Comparison of ENCODE assay signal across 22 cellular contexts in genomic region chr11:82908311-82908710, GRCh38.
A peak's percentile ranks its signal among the peaks of the same experiment; 100 is the strongest.
DNase-seq lines count a peak whose midpoint lies in the region; ATAC-seq, FAIRE-seq and TF ChIP-seq lines count a peak whose summit lies in the region.
"Had no signal": no experiment of that assay in that cellular context is flagged by ENCODE, and none has a peak within 500 bp of the region (broad histone marks: within the 10 kb centered on the region; RNA-seq: fewer than 3 reads in every experiment).

No MANE protein-coding gene starts in this region.

- H3K9me3 Mint-ChIP-seq in stimulated activated memory B cell treated with anti-CD40 and anti-IgM and Interleukin-4, amounts not matched to agents 10 μg/mL and 1 μg/mL and 100 μg/mL, for 72 hours, result peaks cover 8% of the 10 kb centered on the region
- peaks cover 12% of the 10 kb centered on the region for H3K9me3 Mint-ChIP-seq in T-helper 2 cell treated with Interferon-gamma antibody and Interleukin-4, amounts not matched to agents 5 μg/mL and 100 μg/mL, for 36 hours
- H3K9me3 Mint-ChIP-seq: central memory CD8-positive, alpha-beta T cell had no signal

- DNase-seq in H54 (ENCODE audit: insufficient read length, low spot score), result no peak
- no peak for DNase-seq in SK-N-MC (ENCODE audit: low read depth, low spot score)
- no peak for DNase-seq in NCI-H1048 (lab: John Stamatoyannopoulos, UW)
- DNase-seq in T-helper 2 cell treated with Interferon-gamma antibody and Interleukin-4, amounts not matched to agents 5 μg/mL and 100 μg/mL, for 36 hours (ENCODE audit: low spot score), result no peak
- no peak for DNase-seq in KBM-7
- DNase-seq: activated T-cell treated with anti-CD3 and anti-CD28 coated beads, Interleukin-2, amount 50 U/mL, for 72 hours; aorta; COR-L47; DND-41; erythroblast; gastrocnemius medialis; mesendoderm; NCI-H1694 treated with DMSO at 0.1 percent for 48 hours; PC-3; SJCRH30; stimulated activated naive CD4-positive, alpha-beta T cell treated with Interleukin-2 at 50 U/mL for 16 hours; upper lobe of right lung had no signal

- in situ Hi-C loops in KBM-7 (cut with MboI; ENCODE audit: low pct_unique_long_range_greater_than_20kb, low sequenced_read_pairs), result no loop called here

- H3K4me1 Mint-ChIP-seq in stimulated activated memory B cell treated with anti-CD40 and anti-IgM and Interleukin-4, amounts not matched to agents 10 μg/mL and 1 μg/mL and 100 μg/mL, for 72 hours, result peaks cover 25% of the 10 kb centered on the region
- H3K4me1 Mint-ChIP-seq in T-helper 2 cell treated with Interferon-gamma antibody and Interleukin-4, amounts not matched to agents 5 μg/mL and 100 μg/mL, for 36 hours (ENCODE audit: low read depth), result peaks cover 32% of the 10 kb centered on the region
- H3K4me1 Mint-ChIP-seq: central memory CD8-positive, alpha-beta T cell had no signal

- no peak overlapping the region for H3K4me3 Mint-ChIP-seq in stimulated activated memory B cell treated with anti-CD40 and anti-IgM and Interleukin-4, amounts not matched to agents 10 μg/mL and 1 μg/mL and 100 μg/mL, for 72 hours
- no peak overlapping the region for H3K4me3 Mint-ChIP-seq in T-helper 2 cell treated with Interferon-gamma antibody and Interleukin-4, amounts not matched to agents 5 μg/mL and 100 μg/mL, for 36 hours
- H3K4me3 Mint-ChIP-seq: activated naive CD4-positive, alpha-beta T cell treated with anti-CD3 and anti-CD28 coated beads, Interleukin-2, amount 50 U/mL, for 24 hours; activated T-cell treated with anti-CD3 and anti-CD28 coated beads, Interleukin-2, amount 50 U/mL, for 72 hours; central memory CD8-positive, alpha-beta T cell had no signal

- H3K4me3 ChIP-seq in SK-N-MC (no peak overlapping the region), iPS-18a (ENCODE audit: low read length) (peak overlapping the region; percentile 7)
- H3K4me3 ChIP-seq: gastrocnemius medialis, prostate gland, SJCRH30, upper lobe of right lung had no signal

- peaks cover 20% of the 10 kb centered on the region for H3K4me1 ChIP-seq in iPS-18a (ENCODE audit: control insufficient read depth, low read depth, low read length)
- H3K4me1 ChIP-seq: gastrocnemius medialis, prostate gland, SJCRH30 had no signal

- no peaks in the 10 kb centered on the region for H3K27me3 Mint-ChIP-seq in stimulated activated memory B cell treated with anti-CD40 and anti-IgM and Interleukin-4, amounts not matched to agents 10 μg/mL and 1 μg/mL and 100 μg/mL, for 72 hours
- H3K27me3 Mint-ChIP-seq in T-helper 2 cell treated with Interferon-gamma antibody and Interleukin-4, amounts not matched to agents 5 μg/mL and 100 μg/mL, for 36 hours (ENCODE audit: low read depth), result no peaks in the 10 kb centered on the region
- H3K27me3 Mint-ChIP-seq: activated naive CD4-positive, alpha-beta T cell treated with anti-CD3 and anti-CD28 coated beads, Interleukin-2, amount 50 U/mL, for 24 hours; central memory CD8-positive, alpha-beta T cell had no signal

- H3K36me3 Mint-ChIP-seq in stimulated activated memory B cell treated with anti-CD40 and anti-IgM and Interleukin-4, amounts not matched to agents 10 μg/mL and 1 μg/mL and 100 μg/mL, for 72 hours, result peaks cover 15% of the 10 kb centered on the region
- H3K36me3 Mint-ChIP-seq in T-helper 2 cell treated with Interferon-gamma antibody and Interleukin-4, amounts not matched to agents 5 μg/mL and 100 μg/mL, for 36 hours (ENCODE audit: low read depth), result peaks cover 19% of the 10 kb centered on the region

- H3K9ac ChIP-seq in SK-N-MC (ENCODE audit: insufficient read length), result no peak overlapping the region
- H3K9ac ChIP-seq in iPS-18a (ENCODE audit: low read length), result peak overlapping the region; percentile 16

- H3K27ac Mint-ChIP-seq in stimulated activated memory B cell treated with anti-CD40 and anti-IgM and Interleukin-4, amounts not matched to agents 10 μg/mL and 1 μg/mL and 100 μg/mL, for 72 hours, result peak overlapping the region; percentile 15
- H3K27ac Mint-ChIP-seq in T-helper 2 cell treated with Interferon-gamma antibody and Interleukin-4, amounts not matched to agents 5 μg/mL and 100 μg/mL, for 36 hours, result no peak overlapping the region
- H3K27ac Mint-ChIP-seq: activated naive CD4-positive, alpha-beta T cell treated with anti-CD3 and anti-CD28 coated beads, Interleukin-2, amount 50 U/mL, for 24 hours; activated T-cell treated with anti-CD3 and anti-CD28 coated beads, Interleukin-2, amount 50 U/mL, for 72 hours had no signal

- peak overlapping the region; percentile 79 for H3K27ac ChIP-seq in SK-N-MC
- peak overlapping the region; percentile 72 for H3K27ac ChIP-seq in iPS-18a (ENCODE audit: low read length)
- H3K27ac ChIP-seq: gastrocnemius medialis, prostate gland, SJCRH30, upper lobe of right lung had no signal

- H3K9me3 ChIP-seq in SK-N-MC (ENCODE audit: low read depth, low read length), result peaks cover 5% of the 10 kb centered on the region; the same call in 1 of the 2 replicates
- H3K9me3 ChIP-seq in iPS-18a (ENCODE audit: control insufficient read depth, low read depth, low read length), result no peaks in the 10 kb centered on the region
- H3K9me3 ChIP-seq: gastrocnemius medialis, prostate gland, upper lobe of right lung had no signal

- no peaks in the 10 kb centered on the region for H3K27me3 ChIP-seq in iPS-18a (ENCODE audit: control insufficient read depth, insufficient read depth, low read length)
- H3K27me3 ChIP-seq: gastrocnemius medialis, SJCRH30, upper lobe of right lung had no signal

- no peak for ATAC-seq in stimulated activated memory B cell treated with anti-CD40 and anti-IgM and Interleukin-4, amounts not matched to agents 10 μg/mL and 1 μg/mL and 100 μg/mL, for 72 hours
- ATAC-seq: activated T-cell treated with anti-CD3 and anti-CD28 coated beads, Interleukin-2, amount 50 U/mL, for 72 hours; gastrocnemius medialis; PC-3; upper lobe of right lung had no signal

- H3K36me3 ChIP-seq in SK-N-MC (ENCODE audit: insufficient read depth, low read length) (peaks cover 28% of the 10 kb centered on the region), iPS-18a (ENCODE audit: control insufficient read depth, low read depth, low read length) (peaks cover 9% of the 10 kb centered on the region)
- H3K36me3 ChIP-seq: gastrocnemius medialis, prostate gland, upper lobe of right lung had no signal

- FAIRE-seq in H54 (lab: Jason Lieb, UNC), result peak; percentile 45

- no peak for TF ChIP-seq POLR2A in H54 (IDR thresholded peaks at IDR 0.05; ENCODE audit: low read depth, low read length)
